In the genomic region with DNA sequence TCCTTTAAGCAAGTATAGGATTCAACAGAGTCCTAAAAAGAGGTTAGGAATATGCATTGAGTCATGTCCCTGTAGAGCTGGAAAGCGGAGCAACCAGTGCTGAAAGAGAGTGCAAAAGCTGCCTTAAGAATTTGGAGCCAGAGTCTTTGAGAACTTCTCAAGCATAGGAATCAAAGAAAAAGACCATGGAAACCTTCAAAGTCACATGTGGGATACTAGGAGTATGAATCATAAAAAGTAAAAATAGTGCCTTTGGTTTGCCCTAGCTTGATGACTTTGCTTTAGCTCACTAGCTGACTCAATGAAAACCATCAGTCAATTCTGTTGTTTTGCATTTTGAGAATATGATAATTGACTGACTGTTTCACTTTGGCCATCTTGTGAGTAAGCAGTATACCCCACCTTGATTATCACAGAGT, we compare ENCODE assay signal across 11 cellular contexts.
DNase-seq lines count a peak whose midpoint lies in the region; ATAC-seq and TF ChIP-seq lines count a peak whose summit lies in the region.
"Had no signal": no experiment of that assay in that cellular context is flagged by ENCODE, and none has a peak within 500 bp of the region (broad histone marks: within the 10 kb centered on the region; RNA-seq: fewer than 3 reads in every experiment).

No MANE protein-coding gene starts in this region.

- no peaks in the 10 kb centered on the region for H3K27me3 ChIP-seq in breast epithelium

- ATAC-seq in GM21737 (IDR thresholded peaks at IDR 0.05; ENCODE audit: unreplicated experiment): no peak
- ATAC-seq: lower lobe of right lung had no signal

- H3K4me3 ChIP-seq in breast epithelium (no peak overlapping the region), epithelial cell of proximal tubule (ENCODE audit: low read depth, low read length) (no peak overlapping the region)
- H3K4me3 ChIP-seq: lower lobe of right lung had no signal

- TF ChIP-seq POLR2A in breast epithelium (IDR thresholded peaks at IDR 0.05): no peak

- DNase-seq in MCF 10A (ENCODE audit: unreplicated experiment) (peak; percentile 48), breast epithelium (ENCODE audit: low spot score in 2 of 2) (no peak), MV-4-11 (lab: John Stamatoyannopoulos, UW) (peak; percentile 17), epithelial cell of proximal tubule (ENCODE audit: low read depth) (peak; percentile 41), GOT3 (lab: John Stamatoyannopoulos, UW) (no peak), mesenteric fat pad (ENCODE audit: low spot score) (no peak)
- no peak for DNase-seq in activated CD4-positive, alpha-beta T cell treated with anti-CD3 and anti-CD28 coated beads for 1 hour
- DNase-seq: CD4-positive, CD25-positive, alpha-beta regulatory T cell; lower lobe of right lung; stimulated activated naive CD4-positive, alpha-beta T cell had no signal

- POLR2A ChIA-PET in MCF 10A (lab: Yijun Ruan, JAX): interaction anchor here (1.1 to 1.8 kb wide), 4 partner anchors 8 to 271 kb away, joined by 3 to 6 read pairs (median 4); partner anchors contain the start of gene PHLDA1

- TF ChIP-seq CTCF in MCF 10A (IDR thresholded peaks at IDR 0.05; ENCODE audit: unreplicated experiment) (no peak), breast epithelium (IDR thresholded peaks at IDR 0.05) (no peak), epithelial cell of proximal tubule (conservative IDR thresholded peaks at IDR 0.05; ENCODE audit: low read depth, low read length) (no peak)

- BruUV-seq in MCF 10A (replicated peaks; lab: Mats Ljungman, UMichigan): no TSS peak

- no peaks in the 10 kb centered on the region for H3K36me3 Mint-ChIP-seq in MCF 10A (ENCODE audit: insufficient read depth, unreplicated experiment)
- H3K36me3 Mint-ChIP-seq: CD4-positive, CD25-positive, alpha-beta regulatory T cell had no signal

- no peaks in the 10 kb centered on the region for H3K4me1 ChIP-seq in breast epithelium
- H3K4me1 ChIP-seq: lower lobe of right lung had no signal

- H3K4me1 Mint-ChIP-seq in MCF 10A (ENCODE audit: insufficient read depth, unreplicated experiment): peaks cover 13% of the 10 kb centered on the region

- H3K27me3 Mint-ChIP-seq in MCF 10A (ENCODE audit: insufficient read depth, unreplicated experiment): no peaks in the 10 kb centered on the region
- H3K27me3 Mint-ChIP-seq: CD4-positive, CD25-positive, alpha-beta regulatory T cell had no signal

- no peak overlapping the region for H3K27ac ChIP-seq in breast epithelium
- H3K27ac ChIP-seq: lower lobe of right lung had no signal

- H3K4me3 Mint-ChIP-seq in MCF 10A (ENCODE audit: unreplicated experiment): no peak overlapping the region
- H3K4me3 Mint-ChIP-seq: CD4-positive, CD25-positive, alpha-beta regulatory T cell had no signal

- intact Hi-C loops in MCF 10A (cut with micrococcal nuclease) (no loop called here), breast epithelium (cut with DNase I; ENCODE audit: low total_unique reads) (no loop called here)

- H3K9me3 Mint-ChIP-seq in MCF 10A (ENCODE audit: unreplicated experiment): no peaks in the 10 kb centered on the region

- no peak overlapping the region for H3K27ac Mint-ChIP-seq in MCF 10A (ENCODE audit: low read depth, unreplicated experiment)
- H3K27ac Mint-ChIP-seq: CD4-positive, CD25-positive, alpha-beta regulatory T cell had no signal

- CTCF ChIA-PET in MCF 10A (lab: Yijun Ruan, JAX): interaction anchor here (0.5 to 1.2 kb wide), 5 partner anchors 12 to 144 kb away, joined by 3 to 4 read pairs (median 3); no protein-coding TSS in a partner anchor

- no peaks in the 10 kb centered on the region for H3K36me3 ChIP-seq in breast epithelium
- H3K36me3 ChIP-seq: lower lobe of right lung had no signal

- no peaks in the 10 kb centered on the region for H3K9me3 ChIP-seq in breast epithelium
- H3K9me3 ChIP-seq: lower lobe of right lung had no signal

Comparison
In these comparisons a context has a peak if more than half of its experiments do, and no peak if none do; other contexts are left out.
1. DNase-seq: peak in MCF 10A (single experiment), MV-4-11 (single experiment) and epithelial cell of proximal tubule (single experiment); none in breast epithelium (0 of 2), GOT3 (single experiment), mesenteric fat pad (single experiment) and activated CD4-positive, alpha-beta T cell treated with anti-CD3 and anti-CD28 coated beads for 1 hour (single experiment).